In the genomic region with DNA sequence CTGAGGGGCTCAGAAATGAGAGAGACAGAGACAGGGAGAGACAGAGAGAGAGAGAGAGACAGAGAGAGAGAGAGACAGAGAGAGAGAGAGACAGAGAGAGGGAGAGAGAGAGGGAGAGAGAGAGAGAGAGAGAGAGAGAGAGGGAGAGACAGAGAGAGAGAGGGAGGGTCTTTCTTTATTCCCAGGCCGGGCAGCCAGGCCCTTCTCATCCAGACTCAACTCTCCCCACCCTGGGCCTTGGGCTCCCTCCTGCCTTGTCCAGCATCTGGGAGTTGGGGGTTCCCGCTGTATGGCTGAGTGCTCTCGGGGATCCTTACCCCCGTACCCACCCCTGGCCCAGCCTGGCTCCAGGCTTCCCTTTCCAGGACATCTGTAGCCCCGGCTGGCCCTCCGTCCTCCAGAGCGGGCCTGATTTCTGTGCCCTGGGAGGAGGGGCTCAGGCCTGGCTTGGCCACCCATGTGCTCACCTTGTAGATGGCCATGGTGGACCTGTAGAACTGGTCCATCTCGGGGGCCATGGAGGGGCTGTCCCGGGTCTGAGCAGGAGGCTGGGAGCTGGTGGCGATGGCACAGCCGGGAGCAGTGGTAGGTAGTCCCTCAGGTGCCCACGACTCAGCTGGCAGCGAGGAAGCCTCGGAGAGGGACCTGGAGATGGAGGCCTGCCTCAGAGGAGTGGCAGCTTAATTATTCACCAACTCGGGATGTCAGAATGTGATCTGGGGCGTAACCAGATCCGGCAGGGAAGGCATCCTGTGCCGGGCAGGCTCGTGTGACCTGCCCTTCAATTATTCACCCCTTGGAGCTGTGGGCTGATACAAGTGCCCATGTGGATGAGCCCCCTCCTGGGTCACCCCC, we compare ENCODE assay signal across 1 cellular context.
TF ChIP-seq lines count a peak whose summit lies in the region.

A gene with protein sequence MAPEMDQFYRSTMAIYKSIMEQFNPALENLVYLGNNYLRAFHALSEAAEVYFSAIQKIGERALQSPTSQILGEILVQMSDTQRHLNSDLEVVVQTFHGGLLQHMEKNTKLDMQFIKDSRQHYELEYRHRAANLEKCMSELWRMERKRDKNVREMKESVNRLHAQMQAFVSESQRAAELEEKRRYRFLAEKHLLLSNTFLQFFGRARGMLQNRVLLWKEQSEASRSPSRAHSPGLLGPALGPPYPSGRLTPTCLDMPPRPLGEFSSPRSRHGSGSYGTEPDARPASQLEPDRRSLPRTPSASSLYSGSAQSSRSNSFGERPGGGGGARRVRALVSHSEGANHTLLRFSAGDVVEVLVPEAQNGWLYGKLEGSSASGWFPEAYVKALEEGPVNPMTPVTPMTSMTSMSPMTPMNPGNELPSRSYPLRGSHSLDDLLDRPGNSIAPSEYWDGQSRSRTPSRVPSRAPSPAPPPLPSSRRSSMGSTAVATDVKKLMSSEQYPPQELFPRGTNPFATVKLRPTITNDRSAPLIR (minus strand): TSS at position 677 of the 855 bp plus-strand sequence. CDS start 159 bp downstream, at position 518.

TF ChIP-seq in SK-N-SH, 30 proteins besides CTCF, POLR2A, EP300 and RAD21 (continued from another document):
- TF ChIP-seq, protein P1, sequence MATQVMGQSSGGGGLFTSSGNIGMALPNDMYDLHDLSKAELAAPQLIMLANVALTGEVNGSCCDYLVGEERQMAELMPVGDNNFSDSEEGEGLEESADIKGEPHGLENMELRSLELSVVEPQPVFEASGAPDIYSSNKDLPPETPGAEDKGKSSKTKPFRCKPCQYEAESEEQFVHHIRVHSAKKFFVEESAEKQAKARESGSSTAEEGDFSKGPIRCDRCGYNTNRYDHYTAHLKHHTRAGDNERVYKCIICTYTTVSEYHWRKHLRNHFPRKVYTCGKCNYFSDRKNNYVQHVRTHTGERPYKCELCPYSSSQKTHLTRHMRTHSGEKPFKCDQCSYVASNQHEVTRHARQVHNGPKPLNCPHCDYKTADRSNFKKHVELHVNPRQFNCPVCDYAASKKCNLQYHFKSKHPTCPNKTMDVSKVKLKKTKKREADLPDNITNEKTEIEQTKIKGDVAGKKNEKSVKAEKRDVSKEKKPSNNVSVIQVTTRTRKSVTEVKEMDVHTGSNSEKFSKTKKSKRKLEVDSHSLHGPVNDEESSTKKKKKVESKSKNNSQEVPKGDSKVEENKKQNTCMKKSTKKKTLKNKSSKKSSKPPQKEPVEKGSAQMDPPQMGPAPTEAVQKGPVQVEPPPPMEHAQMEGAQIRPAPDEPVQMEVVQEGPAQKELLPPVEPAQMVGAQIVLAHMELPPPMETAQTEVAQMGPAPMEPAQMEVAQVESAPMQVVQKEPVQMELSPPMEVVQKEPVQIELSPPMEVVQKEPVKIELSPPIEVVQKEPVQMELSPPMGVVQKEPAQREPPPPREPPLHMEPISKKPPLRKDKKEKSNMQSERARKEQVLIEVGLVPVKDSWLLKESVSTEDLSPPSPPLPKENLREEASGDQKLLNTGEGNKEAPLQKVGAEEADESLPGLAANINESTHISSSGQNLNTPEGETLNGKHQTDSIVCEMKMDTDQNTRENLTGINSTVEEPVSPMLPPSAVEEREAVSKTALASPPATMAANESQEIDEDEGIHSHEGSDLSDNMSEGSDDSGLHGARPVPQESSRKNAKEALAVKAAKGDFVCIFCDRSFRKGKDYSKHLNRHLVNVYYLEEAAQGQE (IDR thresholded peaks at IDR 0.05; ENCODE audit: low read depth, low read length) = no peak
- TF ChIP-seq ELF1 (IDR thresholded peaks at IDR 0.05) (no peak), GABPA (IDR thresholded peaks at IDR 0.05; ENCODE audit: low read depth) (no peak), RFX5 (IDR thresholded peaks at IDR 0.05; ENCODE audit: low read length) (no peak)
- TF ChIP-seq, protein P2, sequence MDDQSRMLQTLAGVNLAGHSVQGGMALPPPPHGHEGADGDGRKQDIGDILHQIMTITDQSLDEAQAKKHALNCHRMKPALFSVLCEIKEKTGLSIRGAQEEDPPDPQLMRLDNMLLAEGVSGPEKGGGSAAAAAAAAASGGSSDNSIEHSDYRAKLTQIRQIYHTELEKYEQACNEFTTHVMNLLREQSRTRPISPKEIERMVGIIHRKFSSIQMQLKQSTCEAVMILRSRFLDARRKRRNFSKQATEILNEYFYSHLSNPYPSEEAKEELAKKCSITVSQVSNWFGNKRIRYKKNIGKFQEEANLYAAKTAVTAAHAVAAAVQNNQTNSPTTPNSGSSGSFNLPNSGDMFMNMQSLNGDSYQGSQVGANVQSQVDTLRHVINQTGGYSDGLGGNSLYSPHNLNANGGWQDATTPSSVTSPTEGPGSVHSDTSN (IDR thresholded peaks at IDR 0.05) = no peak
